11 cellular contexts compared by ENCODE assay signal in genomic region chr7:107622429-107622828, GRCh38. TPM values are rescaled to one million over a fixed set of nuclear protein-coding genes. Genes with fewer than 3 reads are reported as not detected.
A peak's percentile ranks its signal among the peaks of the same experiment; 100 is the strongest.
DNase-seq lines count a peak whose midpoint lies in the region; ATAC-seq and TF ChIP-seq lines count a peak whose summit lies in the region.
"Had no signal": no experiment of that assay in that cellular context is flagged by ENCODE, and none has a peak within 500 bp of the region (broad histone marks: within the 10 kb centered on the region; RNA-seq: fewer than 3 reads in every experiment).

No MANE protein-coding gene starts in this region.

- peak; percentile 33 for DNase-seq in CD1c-positive myeloid dendritic cell (ENCODE audit: extremely low spot score)
- DNase-seq in HT1080 (ENCODE audit: low read depth) = peak; percentile 81
- peak; percentile 84 for DNase-seq in mammary epithelial cell
- no peak for DNase-seq in mesothelial cell of epicardium (ENCODE audit: low spot score in 2 of 2, unreplicated experiment in 2 of 2)
- DNase-seq in GM23338 (ENCODE audit: low spot score) = no peak
- DNase-seq in activated naive CD4-positive, alpha-beta T cell treated with anti-CD3 and anti-CD28 coated beads for 36 hours = no peak
- DNase-seq: activated B cell treated with CpG ODN at 0.5 μM for 24 hours, amniotic stem cell, NCI-H526 treated with DMSO at 0.1 percent for 48 hours had no signal

- H3K36me3 ChIP-seq in mammary epithelial cell (ENCODE audit: insufficient read depth, low read length) = peaks cover 5% of the 10 kb centered on the region
- H3K36me3 ChIP-seq in liver (ENCODE audit: control insufficient read depth in 4 of 4, insufficient read depth in 3 of 4, low read depth in 1 of 4, low read length in 3 of 4) = peaks cover 0 to 3% (median 2%) of the 10 kb centered on the region in 4 donors
- H3K36me3 ChIP-seq in GM23338 (ENCODE audit: insufficient read depth) = no peaks in the 10 kb centered on the region

- H4K20me1 ChIP-seq in mammary epithelial cell (ENCODE audit: insufficient read depth, low read length) (no peaks in the 10 kb centered on the region), GM23338 (replicated peaks; ENCODE audit: insufficient read depth) (no peaks in the 10 kb centered on the region)

- H3K36me3 Mint-ChIP-seq in mesothelial cell of epicardium (no peaks in the 10 kb centered on the region), GM23338 (ENCODE audit: low read depth) (no peaks in the 10 kb centered on the region)
- H3K36me3 Mint-ChIP-seq in activated naive CD4-positive, alpha-beta T cell treated with anti-CD3 and anti-CD28 coated beads for 36 hours (ENCODE audit: low read depth) = no peaks in the 10 kb centered on the region

- no peaks in the 10 kb centered on the region for H3K27me3 ChIP-seq in mammary epithelial cell (ENCODE audit: insufficient read depth, low read length)
- no peaks in the 10 kb centered on the region for H3K27me3 ChIP-seq in liver (ENCODE audit: control insufficient read depth in 4 of 4, insufficient read depth in 4 of 4, low read length in 3 of 4)
- H3K27me3 ChIP-seq in GM23338 (ENCODE audit: insufficient read depth) = no peaks in the 10 kb centered on the region

- no peak overlapping the region for H3K27ac ChIP-seq in mammary epithelial cell (ENCODE audit: insufficient read depth, low read depth, low read length)
- H3K27ac ChIP-seq in liver (ENCODE audit: low read depth in 1 of 2, low read length in 2 of 2) = no peak overlapping the region
- no peak overlapping the region for H3K27ac ChIP-seq in GM23338 (ENCODE audit: low read depth)

- WGBS in mammary epithelial cell (ENCODE audit: low coverage, missing lambda C conversion rate) = 36% methylated on average over 1 of the region's 1 CpG
- 76% methylated on average over 1 of the region's 1 CpG for WGBS in liver

- intact Hi-C loops in mammary epithelial cell (cut with micrococcal nuclease) = no loop called here
- intact Hi-C loops in activated naive CD4-positive, alpha-beta T cell treated with anti-CD3 and anti-CD28 coated beads for 36 hours (cut with micrococcal nuclease) = loop anchor here (1.0 kb wide), 1 partner anchor 37 kb away; no protein-coding TSS in a partner anchor

- H3K9me2 ChIP-seq in GM23338 (ENCODE audit: insufficient read depth) = no peaks in the 10 kb centered on the region

- no TSS peak for BruUV-seq in mammary epithelial cell (replicated peaks; lab: Mats Ljungman, UMichigan)

- no peak overlapping the region for H2AFZ ChIP-seq in mammary epithelial cell (ENCODE audit: low read depth, low read length)
- no peak overlapping the region for H2AFZ ChIP-seq in GM23338

- H3K4me1 ChIP-seq in mammary epithelial cell (ENCODE audit: insufficient read depth, low read length) (peaks cover 12% of the 10 kb centered on the region), liver (ENCODE audit: control insufficient read depth in 4 of 4, insufficient read depth in 4 of 4, low read length in 3 of 4) (no peaks in the 10 kb centered on the region), GM23338 (ENCODE audit: insufficient read depth) (no peaks in the 10 kb centered on the region)

- TF ChIP-seq RAD21 in liver (IDR thresholded peaks at IDR 0.05) = no peak

- H3K9me3 ChIP-seq in mammary epithelial cell (replicated peaks; ENCODE audit: insufficient read depth, low read length) (no peaks in the 10 kb centered on the region), liver (ENCODE audit: control insufficient read depth in 4 of 4, low read length in 3 of 4) (no peaks in the 10 kb centered on the region)

- peaks cover 4% of the 10 kb centered on the region for H3K4me1 Mint-ChIP-seq in mesothelial cell of epicardium
- no peaks in the 10 kb centered on the region for H3K4me1 Mint-ChIP-seq in GM23338
- no peaks in the 10 kb centered on the region for H3K4me1 Mint-ChIP-seq in activated naive CD4-positive, alpha-beta T cell treated with anti-CD3 and anti-CD28 coated beads for 36 hours (ENCODE audit: low read depth)
- H3K4me1 Mint-ChIP-seq: activated B cell treated with CpG ODN at 0.5 μM for 24 hours had no signal

- TF ChIP-seq CTCF in mammary epithelial cell (conservative IDR thresholded peaks at IDR 0.05 in 1 of 2, IDR thresholded peaks at IDR 0.05 in 1 of 2; ENCODE audit: extremely low read depth in 1 of 2, insufficient read depth in 1 of 2, low read depth in 1 of 2, low read length in 2 of 2) = no peak
- TF ChIP-seq CTCF in liver (IDR thresholded peaks at IDR 0.05; ENCODE audit: low read depth, low read length, missing input control) = no peak
- TF ChIP-seq CTCF in mesothelial cell of epicardium (IDR thresholded peaks at IDR 0.05; ENCODE audit: unreplicated experiment) = no peak
- TF ChIP-seq CTCF in GM23338 (conservative IDR thresholded peaks at IDR 0.05; ENCODE audit: low read depth in 2 of 2) = no peak

- H3K4me3 Mint-ChIP-seq in mesothelial cell of epicardium (no peak overlapping the region), GM23338 (no peak overlapping the region)
- H3K4me3 Mint-ChIP-seq in activated naive CD4-positive, alpha-beta T cell treated with anti-CD3 and anti-CD28 coated beads for 36 hours = no peak overlapping the region
- H3K4me3 Mint-ChIP-seq: activated B cell treated with CpG ODN at 0.5 μM for 24 hours had no signal

- ATAC-seq in GM21737 (IDR thresholded peaks at IDR 0.05; ENCODE audit: unreplicated experiment) = no peak
- ATAC-seq in GM23338 = no peak

- H3K4me3 ChIP-seq in mammary epithelial cell (replicated peaks in 1 of 3; ENCODE audit: insufficient read depth in 1 of 3, low read depth in 2 of 3, low read length in 3 of 3) = no peak overlapping the region
- H3K4me3 ChIP-seq in liver (ENCODE audit: low read depth in 1 of 3, low read length in 3 of 3) = no peak overlapping the region
- no peak overlapping the region for H3K4me3 ChIP-seq in GM23338

- H3K27me3 Mint-ChIP-seq in mesothelial cell of epicardium (ENCODE audit: low read depth) (no peaks in the 10 kb centered on the region), GM23338 (ENCODE audit: insufficient read depth, low read depth, poor library complexity) (no peaks in the 10 kb centered on the region)
- H3K27me3 Mint-ChIP-seq in activated naive CD4-positive, alpha-beta T cell treated with anti-CD3 and anti-CD28 coated beads for 36 hours (ENCODE audit: low read depth) = no peaks in the 10 kb centered on the region
- H3K27me3 Mint-ChIP-seq: activated B cell treated with CpG ODN at 0.5 μM for 24 hours had no signal

- H3K9me3 Mint-ChIP-seq in mesothelial cell of epicardium (peaks cover 7% of the 10 kb centered on the region), GM23338 (no peaks in the 10 kb centered on the region; the same call in 2 of the 3 replicates)
- H3K9me3 Mint-ChIP-seq in activated naive CD4-positive, alpha-beta T cell treated with anti-CD3 and anti-CD28 coated beads for 36 hours = peaks cover 5% of the 10 kb centered on the region

- H3K27ac Mint-ChIP-seq in mesothelial cell of epicardium (no peak overlapping the region), GM23338 (no peak overlapping the region)
- no peak overlapping the region for H3K27ac Mint-ChIP-seq in activated naive CD4-positive, alpha-beta T cell treated with anti-CD3 and anti-CD28 coated beads for 36 hours
- H3K27ac Mint-ChIP-seq: activated B cell treated with CpG ODN at 0.5 μM for 24 hours had no signal

- no peaks in the 10 kb centered on the region for H3F3A ChIP-seq in GM23338 (replicated peaks; ENCODE audit: low read depth)

- in situ Hi-C loops in mammary epithelial cell (cut with MboI; ENCODE audit: low sequenced_read_pairs in 2 of 2) = no loop called here

- dilution Hi-C loops in mammary epithelial cell (cut with HindIII; ENCODE audit: low sequenced_read_pairs) = no loop called here

- CTCF ChIA-PET in mammary epithelial cell (lab: Charles Lee; ENCODE audit: low non-redundant PET) = no interaction called here
- CTCF ChIA-PET in activated naive CD4-positive, alpha-beta T cell treated with anti-CD3 and anti-CD28 coated beads for 36 hours (lab: Charles Lee) = no interaction called here

- H3K9ac ChIP-seq in mammary epithelial cell (ENCODE audit: insufficient read depth, low read length) = no peak overlapping the region
- no peak overlapping the region for H3K9ac ChIP-seq in liver (ENCODE audit: low read depth in 1 of 2, low read length in 2 of 2)

- H3K79me2 ChIP-seq in mammary epithelial cell (ENCODE audit: insufficient read depth, low read length) = no peaks in the 10 kb centered on the region
- H3K79me2 ChIP-seq in GM23338 (replicated peaks; ENCODE audit: insufficient read depth) = no peaks in the 10 kb centered on the region

- no peak overlapping the region for H3K4me2 ChIP-seq in mammary epithelial cell (ENCODE audit: insufficient read depth, low read depth, low read length)
- no peak overlapping the region for H3K4me2 ChIP-seq in GM23338

RNA-seq across cellular contexts. Expression of gene SLC26A4, which starts 38.2 kb away (rescaled TPM):
- 4.3 TPM in 2 replicates for total RNA-seq in HT1080 (2014; rRNA removed; shearing (Covaris generic))
- 5.2 and 7.8 TPM in 2 replicates for polyA plus RNA-seq in HT1080 (2015; cell fraction: cytosol; rRNA removed)
- polyA plus RNA-seq in HT1080 (2015; cell fraction: nucleus; rRNA removed) = 4.1 TPM in 2 replicates
- under 1 TPM in 1 of 2 donors, not detected in 1; 0.17 TPM for total RNA-seq in mammary epithelial cell
- polyA plus RNA-seq in mammary epithelial cell = 0.07 TPM
- polyA minus RNA-seq in mammary epithelial cell = not detected
- total RNA-seq in liver = under 1 TPM; 0.19 to 0.25 TPM
- under 1 TPM in 1 of 2 donors, not detected in 1; 0.08 TPM for polyA plus RNA-seq in liver
- 0.14 to 0.16 TPM in 2 of 3 replicates, not detected in the other for total RNA-seq in mesothelial cell of epicardium
- total RNA-seq in GM23338 (2014; rRNA removed; shearing (Covaris generic)) = 0.07 TPM in 1 of 2 replicates, not detected in the other
- not detected in 2 replicates for polyA plus RNA-seq in GM23338 (2016; fragmentation: Nextera tagmentation; extraction: Ambion mirVana)
- total RNA-seq in activated naive CD4-positive, alpha-beta T cell treated with anti-CD3 and anti-CD28 coated beads for 36 hours = 1 to 10 TPM in 1 of 2 experiments, under 1 TPM in 1; 0.74 to 1.3 TPM

RNA-seq across cellular contexts. Expression of gene BCAP29, which starts 42.4 kb away (rescaled TPM):
- total RNA-seq in HT1080 (2014; rRNA removed; shearing (Covaris generic)) = 68.0 and 70.1 TPM in 2 replicates
- 97.3 and 148 TPM in 2 replicates for polyA plus RNA-seq in HT1080 (2015; cell fraction: cytosol; rRNA removed)
- 66.8 and 87.5 TPM in 2 replicates for polyA plus RNA-seq in HT1080 (2015; cell fraction: nucleus; rRNA removed)
- total RNA-seq in mammary epithelial cell (100 to 1,000 TPM in 1 of 2 donors, 10 to 100 TPM in 1; 92.1 to 129 TPM), liver (10 to 100 TPM; 40.2 to 77.7 TPM), mesothelial cell of epicardium (28.1 to 31.9 TPM (median 30.0 TPM) in 3 replicates)
- polyA plus RNA-seq in mammary epithelial cell (53.5 TPM), liver (10 to 100 TPM; 19.5 to 33.5 TPM), GM23338 (2016; fragmentation: Nextera tagmentation; extraction: Ambion mirVana) (20.3 and 24.0 TPM in 2 replicates)
- polyA minus RNA-seq in mammary epithelial cell = 26.1 TPM
- 15.8 and 18.4 TPM in 2 replicates for total RNA-seq in GM23338 (2014; rRNA removed; shearing (Covaris generic))
- 10 to 100 TPM; 18.9 to 21.0 TPM for total RNA-seq in activated naive CD4-positive, alpha-beta T cell treated with anti-CD3 and anti-CD28 coated beads for 36 hours

RNA-seq across cellular contexts. Expression of gene DUS4L, which starts 58.7 kb away (rescaled TPM):
- total RNA-seq in HT1080 (2014; rRNA removed; shearing (Covaris generic)) = 12.2 and 13.5 TPM in 2 replicates
- polyA plus RNA-seq in HT1080 (2015; cell fraction: cytosol; rRNA removed) = 19.8 and 22.9 TPM in 2 replicates
- polyA plus RNA-seq in HT1080 (2015; cell fraction: nucleus; rRNA removed) = 19.4 and 27.3 TPM in 2 replicates
- total RNA-seq in mammary epithelial cell (10 to 100 TPM; 13.0 to 19.0 TPM), liver (1 to 10 TPM; 3.6 to 5.3 TPM), mesothelial cell of epicardium (10.8 to 14.1 TPM (median 12.8 TPM) in 3 replicates)
- polyA plus RNA-seq in mammary epithelial cell (5.8 TPM), liver (1 to 10 TPM; 1.9 to 3.4 TPM), GM23338 (2016; fragmentation: Nextera tagmentation; extraction: Ambion mirVana) (16.3 and 16.7 TPM in 2 replicates)
- 0.72 TPM for polyA minus RNA-seq in mammary epithelial cell
- 16.8 and 22.9 TPM in 2 replicates for total RNA-seq in GM23338 (2014; rRNA removed; shearing (Covaris generic))
- 10 to 100 TPM; 10.8 to 12.3 TPM for total RNA-seq in activated naive CD4-positive, alpha-beta T cell treated with anti-CD3 and anti-CD28 coated beads for 36 hours

RNA-seq across cellular contexts. Expression of gene COG5, which starts 58.7 kb away (rescaled TPM):
- total RNA-seq in HT1080 (2014; rRNA removed; shearing (Covaris generic)) = 18.2 and 28.2 TPM in 2 replicates
- polyA plus RNA-seq in HT1080 (2015; cell fraction: cytosol; rRNA removed) = 19.7 and 24.0 TPM in 2 replicates
- polyA plus RNA-seq in HT1080 (2015; cell fraction: nucleus; rRNA removed) = 43.4 and 50.4 TPM in 2 replicates
- total RNA-seq in mammary epithelial cell (10 to 100 TPM; 60.5 to 66.2 TPM), liver (10 to 100 TPM; 12.7 to 27.1 TPM), mesothelial cell of epicardium (47.7 to 52.0 TPM (median 48.1 TPM) in 3 replicates)
- polyA plus RNA-seq in mammary epithelial cell (24.2 TPM), liver (1 to 10 TPM; 4.1 TPM), GM23338 (2016; fragmentation: Nextera tagmentation; extraction: Ambion mirVana) (11.0 and 15.4 TPM in 2 replicates)
- polyA minus RNA-seq in mammary epithelial cell = 18.0 TPM
- 36.5 and 40.6 TPM in 2 replicates for total RNA-seq in GM23338 (2014; rRNA removed; shearing (Covaris generic))
- total RNA-seq in activated naive CD4-positive, alpha-beta T cell treated with anti-CD3 and anti-CD28 coated beads for 36 hours = 10 to 100 TPM; 52.0 to 62.8 TPM

Comparison
In these comparisons a context has a peak if more than half of its experiments do, and no peak if none do; other contexts are left out.
1. DNase-seq: peak in CD1c-positive myeloid dendritic cell (single experiment), HT1080 (single experiment) and mammary epithelial cell (single experiment); none in mesothelial cell of epicardium (0 of 2), GM23338 (single experiment) and activated naive CD4-positive, alpha-beta T cell treated with anti-CD3 and anti-CD28 coated beads for 36 hours (single experiment).